In the genomic region with DNA sequence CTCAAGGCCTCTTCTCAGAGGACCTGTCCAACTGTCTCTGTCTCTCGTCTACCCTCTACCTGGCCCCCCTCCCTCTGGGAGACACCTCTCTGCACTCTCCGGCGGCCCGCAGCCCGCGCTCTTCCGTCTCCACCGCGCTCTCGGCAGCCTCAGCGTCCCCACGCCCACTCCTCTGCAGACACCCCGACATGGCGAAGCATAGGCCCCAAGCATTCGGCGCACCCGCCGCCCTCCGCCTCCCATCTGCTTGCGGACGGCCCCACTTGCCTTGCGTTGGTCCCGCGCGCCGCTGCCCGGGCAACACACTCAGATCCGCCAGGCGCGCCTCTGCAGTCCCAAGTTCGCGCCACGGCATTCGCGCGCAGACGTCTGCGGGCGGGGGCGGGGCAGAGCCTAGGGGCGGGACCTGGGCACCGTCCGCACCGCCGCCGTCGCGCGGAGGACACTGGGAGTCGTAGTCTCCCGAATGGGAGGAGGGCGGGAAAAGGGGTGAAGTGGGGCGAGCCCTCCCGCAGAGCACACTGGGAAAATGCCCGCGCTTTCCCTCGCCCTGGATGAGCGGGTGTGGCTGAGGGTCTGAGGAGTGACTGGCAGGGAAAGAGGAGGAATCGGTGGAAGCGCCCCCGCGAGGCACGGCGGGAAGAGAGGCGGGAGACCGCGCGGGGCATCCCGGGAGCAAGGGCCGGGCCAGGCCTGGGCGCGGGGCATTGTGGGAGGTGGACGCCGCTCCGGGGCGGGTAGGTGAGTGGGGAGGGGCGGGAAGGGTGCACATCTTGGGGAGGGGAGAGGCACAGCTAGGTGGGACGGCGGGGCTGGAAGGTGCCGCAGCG, we compare ENCODE assay signal across 1 cellular context.
TF ChIP-seq lines count a peak whose summit lies in the region.

LIG1 (minus strand) TSS at position 371 of the 830 bp plus-strand sequence. CDS start 4,778 bp downstream, outside the sequence.
ZSWIM9 (plus strand) TSS at position 707 of the 830 bp plus-strand sequence. CDS start 1,123 bp downstream, outside the sequence.

TF ChIP-seq in HepG2, 621 proteins besides CTCF, POLR2A, EP300 and RAD21 (continued from another document and continues in another):
- peak; percentile 59 for TF ChIP-seq ZNF709 (CRISPR knock-in tag; IDR thresholded peaks at IDR 0.05)
- TF ChIP-seq FOXA1 (IDR thresholded peaks at IDR 0.05): no peak
- no peak for TF ChIP-seq FOXA1 (CRISPR knock-in tag; IDR thresholded peaks at IDR 0.05)
- TF ChIP-seq ZNF101 (CRISPR knock-in tag; IDR thresholded peaks at IDR 0.05; ENCODE audit: borderline replicate concordance, low read depth): peak; percentile 86; the same call in 1 of the 2 replicates
- TF ChIP-seq, protein P1, sequence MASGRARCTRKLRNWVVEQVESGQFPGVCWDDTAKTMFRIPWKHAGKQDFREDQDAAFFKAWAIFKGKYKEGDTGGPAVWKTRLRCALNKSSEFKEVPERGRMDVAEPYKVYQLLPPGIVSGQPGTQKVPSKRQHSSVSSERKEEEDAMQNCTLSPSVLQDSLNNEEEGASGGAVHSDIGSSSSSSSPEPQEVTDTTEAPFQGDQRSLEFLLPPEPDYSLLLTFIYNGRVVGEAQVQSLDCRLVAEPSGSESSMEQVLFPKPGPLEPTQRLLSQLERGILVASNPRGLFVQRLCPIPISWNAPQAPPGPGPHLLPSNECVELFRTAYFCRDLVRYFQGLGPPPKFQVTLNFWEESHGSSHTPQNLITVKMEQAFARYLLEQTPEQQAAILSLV (CRISPR knock-in tag; IDR thresholded peaks at IDR 0.05; ENCODE audit: borderline replicate concordance): peak; percentile 67; the same call in 1 of the 2 replicates
- TF ChIP-seq, protein P2, sequence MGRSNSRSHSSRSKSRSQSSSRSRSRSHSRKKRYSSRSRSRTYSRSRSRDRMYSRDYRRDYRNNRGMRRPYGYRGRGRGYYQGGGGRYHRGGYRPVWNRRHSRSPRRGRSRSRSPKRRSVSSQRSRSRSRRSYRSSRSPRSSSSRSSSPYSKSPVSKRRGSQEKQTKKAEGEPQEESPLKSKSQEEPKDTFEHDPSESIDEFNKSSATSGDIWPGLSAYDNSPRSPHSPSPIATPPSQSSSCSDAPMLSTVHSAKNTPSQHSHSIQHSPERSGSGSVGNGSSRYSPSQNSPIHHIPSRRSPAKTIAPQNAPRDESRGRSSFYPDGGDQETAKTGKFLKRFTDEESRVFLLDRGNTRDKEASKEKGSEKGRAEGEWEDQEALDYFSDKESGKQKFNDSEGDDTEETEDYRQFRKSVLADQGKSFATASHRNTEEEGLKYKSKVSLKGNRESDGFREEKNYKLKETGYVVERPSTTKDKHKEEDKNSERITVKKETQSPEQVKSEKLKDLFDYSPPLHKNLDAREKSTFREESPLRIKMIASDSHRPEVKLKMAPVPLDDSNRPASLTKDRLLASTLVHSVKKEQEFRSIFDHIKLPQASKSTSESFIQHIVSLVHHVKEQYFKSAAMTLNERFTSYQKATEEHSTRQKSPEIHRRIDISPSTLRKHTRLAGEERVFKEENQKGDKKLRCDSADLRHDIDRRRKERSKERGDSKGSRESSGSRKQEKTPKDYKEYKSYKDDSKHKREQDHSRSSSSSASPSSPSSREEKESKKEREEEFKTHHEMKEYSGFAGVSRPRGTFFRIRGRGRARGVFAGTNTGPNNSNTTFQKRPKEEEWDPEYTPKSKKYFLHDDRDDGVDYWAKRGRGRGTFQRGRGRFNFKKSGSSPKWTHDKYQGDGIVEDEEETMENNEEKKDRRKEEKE (IDR thresholded peaks at IDR 0.05): no peak
- TF ChIP-seq MZF1 (CRISPR knock-in tag; IDR thresholded peaks at IDR 0.05; ENCODE audit: borderline replicate concordance): no peak
- 0 out of 2 replicates have a peak, but pooled peaks have one; percentile 52 for TF ChIP-seq ZNF264 (CRISPR knock-in tag; IDR thresholded peaks at IDR 0.05)
- TF ChIP-seq HES4 (CRISPR knock-in tag; IDR thresholded peaks at IDR 0.05; ENCODE audit: borderline replicate concordance): no peak
- TF ChIP-seq E2F5 (CRISPR knock-in tag; conservative IDR thresholded peaks at IDR 0.05): peak; percentile 96
- TF ChIP-seq ZNF275 (CRISPR knock-in tag; IDR thresholded peaks at IDR 0.05; ENCODE audit: borderline replicate concordance): peak; percentile 66; the same call in 1 of the 2 replicates
- TF ChIP-seq ZNF446 (CRISPR knock-in tag; IDR thresholded peaks at IDR 0.05): peak; percentile 85
- TF ChIP-seq, protein P3, sequence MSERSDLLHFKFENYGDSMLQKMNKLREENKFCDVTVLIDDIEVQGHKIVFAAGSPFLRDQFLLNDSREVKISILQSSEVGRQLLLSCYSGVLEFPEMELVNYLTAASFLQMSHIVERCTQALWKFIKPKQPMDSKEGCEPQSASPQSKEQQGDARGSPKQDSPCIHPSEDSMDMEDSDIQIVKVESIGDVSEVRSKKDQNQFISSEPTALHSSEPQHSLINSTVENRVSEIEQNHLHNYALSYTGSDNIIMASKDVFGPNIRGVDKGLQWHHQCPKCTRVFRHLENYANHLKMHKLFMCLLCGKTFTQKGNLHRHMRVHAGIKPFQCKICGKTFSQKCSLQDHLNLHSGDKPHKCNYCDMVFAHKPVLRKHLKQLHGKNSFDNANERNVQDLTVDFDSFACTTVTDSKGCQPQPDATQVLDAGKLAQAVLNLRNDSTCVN (CRISPR knock-in tag; IDR thresholded peaks at IDR 0.05; ENCODE audit: borderline replicate concordance): peak; percentile 15; the same call in 1 of the 2 replicates
- no peak for TF ChIP-seq NFE2L2 (IDR thresholded peaks at IDR 0.05; ENCODE audit: low read length)
- TF ChIP-seq, protein P4, sequence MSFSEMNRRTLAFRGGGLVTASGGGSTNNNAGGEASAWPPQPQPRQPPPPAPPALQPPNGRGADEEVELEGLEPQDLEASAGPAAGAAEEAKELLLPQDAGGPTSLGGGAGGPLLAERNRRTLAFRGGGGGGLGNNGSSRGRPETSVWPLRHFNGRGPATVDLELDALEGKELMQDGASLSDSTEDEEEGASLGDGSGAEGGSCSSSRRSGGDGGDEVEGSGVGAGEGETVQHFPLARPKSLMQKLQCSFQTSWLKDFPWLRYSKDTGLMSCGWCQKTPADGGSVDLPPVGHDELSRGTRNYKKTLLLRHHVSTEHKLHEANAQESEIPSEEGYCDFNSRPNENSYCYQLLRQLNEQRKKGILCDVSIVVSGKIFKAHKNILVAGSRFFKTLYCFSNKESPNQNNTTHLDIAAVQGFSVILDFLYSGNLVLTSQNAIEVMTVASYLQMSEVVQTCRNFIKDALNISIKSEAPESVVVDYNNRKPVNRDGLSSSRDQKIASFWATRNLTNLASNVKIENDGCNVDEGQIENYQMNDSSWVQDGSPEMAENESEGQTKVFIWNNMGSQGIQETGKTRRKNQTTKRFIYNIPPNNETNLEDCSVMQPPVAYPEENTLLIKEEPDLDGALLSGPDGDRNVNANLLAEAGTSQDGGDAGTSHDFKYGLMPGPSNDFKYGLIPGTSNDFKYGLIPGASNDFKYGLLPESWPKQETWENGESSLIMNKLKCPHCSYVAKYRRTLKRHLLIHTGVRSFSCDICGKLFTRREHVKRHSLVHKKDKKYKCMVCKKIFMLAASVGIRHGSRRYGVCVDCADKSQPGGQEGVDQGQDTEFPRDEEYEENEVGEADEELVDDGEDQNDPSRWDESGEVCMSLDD (CRISPR knock-in tag; IDR thresholded peaks at IDR 0.05; ENCODE audit: borderline replicate concordance): peak; percentile 81; the same call in 1 of the 2 replicates
- TF ChIP-seq, protein P5, sequence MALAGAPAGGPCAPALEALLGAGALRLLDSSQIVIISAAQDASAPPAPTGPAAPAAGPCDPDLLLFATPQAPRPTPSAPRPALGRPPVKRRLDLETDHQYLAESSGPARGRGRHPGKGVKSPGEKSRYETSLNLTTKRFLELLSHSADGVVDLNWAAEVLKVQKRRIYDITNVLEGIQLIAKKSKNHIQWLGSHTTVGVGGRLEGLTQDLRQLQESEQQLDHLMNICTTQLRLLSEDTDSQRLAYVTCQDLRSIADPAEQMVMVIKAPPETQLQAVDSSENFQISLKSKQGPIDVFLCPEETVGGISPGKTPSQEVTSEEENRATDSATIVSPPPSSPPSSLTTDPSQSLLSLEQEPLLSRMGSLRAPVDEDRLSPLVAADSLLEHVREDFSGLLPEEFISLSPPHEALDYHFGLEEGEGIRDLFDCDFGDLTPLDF (CRISPR knock-in tag; IDR thresholded peaks at IDR 0.05): peak; percentile 96
- no peak; the same call in 1 of the 2 replicates for TF ChIP-seq KMT2A (CRISPR knock-in tag; IDR thresholded peaks at IDR 0.05)
- no peak for TF ChIP-seq RARA (CRISPR knock-in tag; IDR thresholded peaks at IDR 0.05)
- peak; percentile 95 for TF ChIP-seq HDAC1 (CRISPR knock-in tag; IDR thresholded peaks at IDR 0.05)
- TF ChIP-seq ZFP41 (CRISPR knock-in tag; IDR thresholded peaks at IDR 0.05; ENCODE audit: borderline replicate concordance): no peak
- peak in 1 of 2 experiments; percentile 84; a peak in 1 of 4 replicates for TF ChIP-seq KLF16 (CRISPR knock-in tag; IDR thresholded peaks at IDR 0.05)
- TF ChIP-seq ZFX (CRISPR knock-in tag; IDR thresholded peaks at IDR 0.05; ENCODE audit: low read depth): peak; percentile 86
- peak; percentile 5; the same call in 1 of the 2 replicates for TF ChIP-seq FOXO1 (CRISPR knock-in tag; IDR thresholded peaks at IDR 0.05)
- TF ChIP-seq TGIF2 (CRISPR knock-in tag; IDR thresholded peaks at IDR 0.05): peak; percentile 51; the same call in 1 of the 2 replicates
- TF ChIP-seq, protein P6, sequence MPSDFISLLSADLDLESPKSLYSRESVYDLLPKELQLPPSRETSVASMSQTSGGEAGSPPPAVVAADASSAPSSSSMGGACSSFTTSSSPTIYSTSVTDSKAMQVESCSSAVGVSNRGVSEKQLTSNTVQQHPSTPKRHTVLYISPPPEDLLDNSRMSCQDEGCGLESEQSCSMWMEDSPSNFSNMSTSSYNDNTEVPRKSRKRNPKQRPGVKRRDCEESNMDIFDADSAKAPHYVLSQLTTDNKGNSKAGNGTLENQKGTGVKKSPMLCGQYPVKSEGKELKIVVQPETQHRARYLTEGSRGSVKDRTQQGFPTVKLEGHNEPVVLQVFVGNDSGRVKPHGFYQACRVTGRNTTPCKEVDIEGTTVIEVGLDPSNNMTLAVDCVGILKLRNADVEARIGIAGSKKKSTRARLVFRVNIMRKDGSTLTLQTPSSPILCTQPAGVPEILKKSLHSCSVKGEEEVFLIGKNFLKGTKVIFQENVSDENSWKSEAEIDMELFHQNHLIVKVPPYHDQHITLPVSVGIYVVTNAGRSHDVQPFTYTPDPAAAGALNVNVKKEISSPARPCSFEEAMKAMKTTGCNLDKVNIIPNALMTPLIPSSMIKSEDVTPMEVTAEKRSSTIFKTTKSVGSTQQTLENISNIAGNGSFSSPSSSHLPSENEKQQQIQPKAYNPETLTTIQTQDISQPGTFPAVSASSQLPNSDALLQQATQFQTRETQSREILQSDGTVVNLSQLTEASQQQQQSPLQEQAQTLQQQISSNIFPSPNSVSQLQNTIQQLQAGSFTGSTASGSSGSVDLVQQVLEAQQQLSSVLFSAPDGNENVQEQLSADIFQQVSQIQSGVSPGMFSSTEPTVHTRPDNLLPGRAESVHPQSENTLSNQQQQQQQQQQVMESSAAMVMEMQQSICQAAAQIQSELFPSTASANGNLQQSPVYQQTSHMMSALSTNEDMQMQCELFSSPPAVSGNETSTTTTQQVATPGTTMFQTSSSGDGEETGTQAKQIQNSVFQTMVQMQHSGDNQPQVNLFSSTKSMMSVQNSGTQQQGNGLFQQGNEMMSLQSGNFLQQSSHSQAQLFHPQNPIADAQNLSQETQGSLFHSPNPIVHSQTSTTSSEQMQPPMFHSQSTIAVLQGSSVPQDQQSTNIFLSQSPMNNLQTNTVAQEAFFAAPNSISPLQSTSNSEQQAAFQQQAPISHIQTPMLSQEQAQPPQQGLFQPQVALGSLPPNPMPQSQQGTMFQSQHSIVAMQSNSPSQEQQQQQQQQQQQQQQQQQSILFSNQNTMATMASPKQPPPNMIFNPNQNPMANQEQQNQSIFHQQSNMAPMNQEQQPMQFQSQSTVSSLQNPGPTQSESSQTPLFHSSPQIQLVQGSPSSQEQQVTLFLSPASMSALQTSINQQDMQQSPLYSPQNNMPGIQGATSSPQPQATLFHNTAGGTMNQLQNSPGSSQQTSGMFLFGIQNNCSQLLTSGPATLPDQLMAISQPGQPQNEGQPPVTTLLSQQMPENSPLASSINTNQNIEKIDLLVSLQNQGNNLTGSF (CRISPR knock-in tag; IDR thresholded peaks at IDR 0.05): peak; percentile 72; the same call in 1 of the 2 replicates
- TF ChIP-seq ZFP36L2 (CRISPR knock-in tag; IDR thresholded peaks at IDR 0.05): no peak
- peak; percentile 99 for TF ChIP-seq ZSCAN25 (CRISPR knock-in tag; IDR thresholded peaks at IDR 0.05)
- TF ChIP-seq SIN3A (IDR thresholded peaks at IDR 0.05; ENCODE audit: borderline replicate concordance, low read depth, low read length): peak; percentile 72; the same call in 1 of the 2 replicates
- TF ChIP-seq ZNF775 (CRISPR knock-in tag; IDR thresholded peaks at IDR 0.05; ENCODE audit: borderline replicate concordance): 0 out of 2 replicates have a peak, but pooled peaks have one; percentile 23
- no peak for TF ChIP-seq ZNF337 (CRISPR knock-in tag; IDR thresholded peaks at IDR 0.05; ENCODE audit: borderline replicate concordance, low read depth)
- TF ChIP-seq ZNF619 (CRISPR knock-in tag; IDR thresholded peaks at IDR 0.05): peak; percentile 96
- TF ChIP-seq SP2 (CRISPR knock-in tag; IDR thresholded peaks at IDR 0.05): peak; percentile 69
- peak; percentile 73 for TF ChIP-seq ZFY (CRISPR knock-in tag; IDR thresholded peaks at IDR 0.05)
- no peak for TF ChIP-seq THAP8 (CRISPR knock-in tag; IDR thresholded peaks at IDR 0.05; ENCODE audit: borderline replicate concordance)
- TF ChIP-seq CCDC6 (CRISPR knock-in tag; IDR thresholded peaks at IDR 0.05): peak; percentile 89; the same call in 1 of the 2 replicates
- TF ChIP-seq ZNF878 (CRISPR knock-in tag; IDR thresholded peaks at IDR 0.05): no peak
- TF ChIP-seq ZNF567 (CRISPR knock-in tag; IDR thresholded peaks at IDR 0.05; ENCODE audit: borderline replicate concordance): peak; percentile 80; the same call in 1 of the 2 replicates
- TF ChIP-seq MIER3 (CRISPR knock-in tag; IDR thresholded peaks at IDR 0.05; ENCODE audit: borderline replicate concordance): no peak
- TF ChIP-seq ZNF143 (CRISPR knock-in tag; IDR thresholded peaks at IDR 0.05): peak; percentile 90
- peak; percentile 97 for TF ChIP-seq SP4 (CRISPR knock-in tag; IDR thresholded peaks at IDR 0.05)
